ENCODE assay signal across 10 cellular contexts in genomic region chr17:5049314-5049819, GRCh38. TPM values are rescaled to one million over a fixed set of nuclear protein-coding genes. Genes with fewer than 3 reads are reported as not detected.
A peak's percentile ranks its signal among the peaks of the same experiment; 100 is the strongest.
DNase-seq lines count a peak whose midpoint lies in the region; ATAC-seq lines count a peak whose summit lies in the region.
"Had no signal": no experiment of that assay in that cellular context is flagged by ENCODE, and none has a peak within 500 bp of the region (broad histone marks: within the 10 kb centered on the region; RNA-seq: fewer than 3 reads in every experiment).

No MANE protein-coding gene starts in this region.

- H3K4me1 Mint-ChIP-seq in activated T-cell treated with anti-CD3 and anti-CD28 coated beads, Interleukin-2, amount 50 U/mL, for 4 hours (ENCODE audit: low read depth): peaks cover 47% of the 10 kb centered on the region

- no peaks in the 10 kb centered on the region for H3K9me3 Mint-ChIP-seq in activated T-cell treated with anti-CD3 and anti-CD28 coated beads, Interleukin-2, amount 50 U/mL, for 4 hours

- peak; percentile 47 for DNase-seq in activated T-cell treated with anti-CD3 and anti-CD28 coated beads, Interleukin-2, amount 50 U/mL, for 4 hours
- DNase-seq in left ventricle myocardium superior (no peak), NCI-H82 (lab: John Stamatoyannopoulos, UW) (no peak), KG1 (lab: John Stamatoyannopoulos, UW) (no peak)
- DNase-seq in stimulated activated CD4-positive, alpha-beta T cell treated with anti-CD3 and anti-CD28 coated beads, Interleukin-4, amount 100 ng/mL, for 4 hours: peak; percentile 22 to 50
- DNase-seq: mesendoderm, NCI-H774 had no signal

- ATAC-seq in HG03571 (IDR thresholded peaks at IDR 0.05; ENCODE audit: unreplicated experiment): peak; percentile 55
- peak; percentile 58 to 84 for ATAC-seq in activated T-cell treated with anti-CD3 and anti-CD28 coated beads, Interleukin-2, amount 50 U/mL, for 4 hours
- ATAC-seq in left ventricle myocardium superior: peak; percentile 40
- ATAC-seq in HG03196 (IDR thresholded peaks at IDR 0.05; ENCODE audit: unreplicated experiment): no peak
- no peak for ATAC-seq in HG03457 (IDR thresholded peaks at IDR 0.05; ENCODE audit: unreplicated experiment)

- H3K4me3 Mint-ChIP-seq in activated T-cell treated with anti-CD3 and anti-CD28 coated beads, Interleukin-2, amount 50 U/mL, for 4 hours: no peak overlapping the region

- H3K36me3 Mint-ChIP-seq in activated T-cell treated with anti-CD3 and anti-CD28 coated beads, Interleukin-2, amount 50 U/mL, for 4 hours (ENCODE audit: insufficient read depth): no peaks in the 10 kb centered on the region

- H3K27me3 Mint-ChIP-seq in activated T-cell treated with anti-CD3 and anti-CD28 coated beads, Interleukin-2, amount 50 U/mL, for 4 hours (ENCODE audit: low read depth): no peaks in the 10 kb centered on the region

- intact Hi-C loops in left ventricle myocardium superior (cut with micrococcal nuclease): no loop called here

RNA-seq across cellular contexts. Expression of gene SLC52A1, which starts 14.1 kb away (rescaled TPM):
- under 1 TPM in 1 of 3 donors, not detected in 2; 0.08 TPM for total RNA-seq in activated T-cell treated with anti-CD3 and anti-CD28 coated beads, Interleukin-2, amount 50 U/mL, for 4 hours
- not detected for total RNA-seq in left ventricle myocardium superior

RNA-seq across cellular contexts. Expression of gene ZFP3, which starts 28.9 kb away (rescaled TPM):
- total RNA-seq in activated T-cell treated with anti-CD3 and anti-CD28 coated beads, Interleukin-2, amount 50 U/mL, for 4 hours: 1 to 10 TPM; 1.7 to 2.2 (median 1.8) TPM
- total RNA-seq in left ventricle myocardium superior: 11.1 TPM

RNA-seq across cellular contexts. Expression of gene KIF1C, which starts 51.6 kb away (rescaled TPM):
- 10 to 100 TPM; 42.7 to 49.9 (median 49.4) TPM for total RNA-seq in activated T-cell treated with anti-CD3 and anti-CD28 coated beads, Interleukin-2, amount 50 U/mL, for 4 hours
- 747 TPM for total RNA-seq in left ventricle myocardium superior

RNA-seq across cellular contexts. Expression of gene INCA1, which starts 52.0 kb away (rescaled TPM):
- total RNA-seq in activated T-cell treated with anti-CD3 and anti-CD28 coated beads, Interleukin-2, amount 50 U/mL, for 4 hours: under 1 TPM in 2 of 3 donors, not detected in 1; 0.16 to 0.30 TPM
- 3.2 TPM for total RNA-seq in left ventricle myocardium superior

Comparison
In these comparisons a context has a peak if more than half of its experiments do, and no peak if none do; other contexts are left out.
1. ATAC-seq: peak in HG03571 (single experiment), activated T-cell treated with anti-CD3 and anti-CD28 coated beads, Interleukin-2, amount 50 U/mL, for 4 hours (2 of 2) and left ventricle myocardium superior (single experiment); none in HG03196 (single experiment) and HG03457 (single experiment).
2. DNase-seq: peak in activated T-cell treated with anti-CD3 and anti-CD28 coated beads, Interleukin-2, amount 50 U/mL, for 4 hours (single experiment) and stimulated activated CD4-positive, alpha-beta T cell treated with anti-CD3 and anti-CD28 coated beads, Interleukin-4, amount 100 ng/mL, for 4 hours (2 of 2); none in left ventricle myocardium superior (single experiment), NCI-H82 (single experiment) and KG1 (single experiment).
3. RNA of gene KIF1C, which starts 51.6 kb away (total RNA-seq): 747 TPM in left ventricle myocardium superior (single experiment); 42.7 to 49.9 TPM in activated T-cell treated with anti-CD3 and anti-CD28 coated beads, Interleukin-2, amount 50 U/mL, for 4 hours; every median in the first group is over 10 times any median in the second.